ENCODE assay signal across 8 cellular contexts in genomic region chr17:77429985-77430752, GRCh38.
DNase-seq lines count a peak whose midpoint lies in the region; ATAC-seq and FAIRE-seq lines count a peak whose summit lies in the region.

No MANE protein-coding gene starts in this region.

- peaks cover 3% of the 10 kb centered on the region for H3K36me3 Mint-ChIP-seq in activated CD8-positive, alpha-beta memory T cell treated with anti-CD3 and anti-CD28 coated beads, Interleukin-2, amount 10 ng/mL, durations not matched to agents 7 days and 5 days

- DNase-seq in SIG-M5 treated with dmso at 0.1 percent for 504 hours (lab: John Stamatoyannopoulos, UW; ENCODE audit: unreplicated experiment), result peak; percentile 54
- DNase-seq in SIG-M5 (lab: John Stamatoyannopoulos, UW), result no peak
- DNase-seq in NCI-H446 treated with DMSO at 0.1 percent for 48 hours (lab: John Stamatoyannopoulos, UW), result peak; percentile 54
- DNase-seq in activated CD8-positive, alpha-beta memory T cell treated with anti-CD3 and anti-CD28 coated beads, Interleukin-2, amount 10 ng/mL, durations not matched to agents 7 days and 5 days, result peak; percentile 89
- DNase-seq in midbrain (lab: John Stamatoyannopoulos, UW), result peak; percentile 83
- peak; percentile 66 to 75 for DNase-seq in stimulated activated CD8-positive, alpha-beta memory T cell treated with anti-CD3 and anti-CD28 coated beads, Interleukin-4, amount 100 ng/mL, for 1 hour (ENCODE audit: low read depth in 2 of 2, low spot score in 1 of 2)

- H3K4me1 Mint-ChIP-seq in activated CD8-positive, alpha-beta memory T cell treated with anti-CD3 and anti-CD28 coated beads, Interleukin-2, amount 10 ng/mL, durations not matched to agents 7 days and 5 days, result peaks cover 68% of the 10 kb centered on the region

- H3K4me3 Mint-ChIP-seq in activated CD8-positive, alpha-beta memory T cell treated with anti-CD3 and anti-CD28 coated beads, Interleukin-2, amount 10 ng/mL, durations not matched to agents 7 days and 5 days, result no peak overlapping the region

- ATAC-seq in activated CD8-positive, alpha-beta memory T cell treated with anti-CD3 and anti-CD28 coated beads, Interleukin-2, amount 10 ng/mL, durations not matched to agents 7 days and 5 days, result peak; percentile 50
- ATAC-seq in HG03469 (IDR thresholded peaks at IDR 0.05; ENCODE audit: unreplicated experiment), result no peak

- H3K27me3 Mint-ChIP-seq in activated CD8-positive, alpha-beta memory T cell treated with anti-CD3 and anti-CD28 coated beads, Interleukin-2, amount 10 ng/mL, durations not matched to agents 7 days and 5 days, result no peaks in the 10 kb centered on the region

- H3K27ac Mint-ChIP-seq in activated CD8-positive, alpha-beta memory T cell treated with anti-CD3 and anti-CD28 coated beads, Interleukin-2, amount 10 ng/mL, durations not matched to agents 7 days and 5 days, result no peak overlapping the region

- CTCF ChIA-PET in activated CD8-positive, alpha-beta memory T cell treated with anti-CD3 and anti-CD28 coated beads, Interleukin-2, amount 10 ng/mL, durations not matched to agents 7 days and 5 days (lab: Charles Lee), result interaction anchor here (0.6 to 9.1 kb wide), 46 partner anchors 9 to 237 kb away, joined by 3 to 126 read pairs (median 5); no protein-coding TSS in a partner anchor

- H3K9me3 Mint-ChIP-seq in activated CD8-positive, alpha-beta memory T cell treated with anti-CD3 and anti-CD28 coated beads, Interleukin-2, amount 10 ng/mL, durations not matched to agents 7 days and 5 days (ENCODE audit: low read depth), result no peaks in the 10 kb centered on the region

- peak; percentile 4 for FAIRE-seq in endometrium (lab: Jason Lieb, UNC)
